16 cellular contexts compared by ENCODE assay signal in genomic region chr21:43619856-43620255, GRCh38. TPM values are rescaled to one million over a fixed set of nuclear protein-coding genes. Genes with fewer than 3 reads are reported as not detected.
DNase-seq lines count a peak whose midpoint lies in the region; TF ChIP-seq lines count a peak whose summit lies in the region.
"Had no signal": no experiment of that assay in that cellular context is flagged by ENCODE, and none has a peak within 500 bp of the region (broad histone marks: within the 10 kb centered on the region; RNA-seq: fewer than 3 reads in every experiment).

No MANE protein-coding gene starts in this region.

- no peaks in the 10 kb centered on the region for H3K27me3 ChIP-seq in endodermal cell (ENCODE audit: control insufficient read depth, insufficient read depth, low read length, poor library complexity, severe bottlenecking)
- no peaks in the 10 kb centered on the region for H3K27me3 ChIP-seq in neural progenitor cell
- H3K27me3 ChIP-seq: dorsolateral prefrontal cortex, right atrium auricular region had no signal

- H3F3A ChIP-seq in neural progenitor cell (ENCODE audit: low read depth), result no peaks in the 10 kb centered on the region

- peaks cover 13% of the 10 kb centered on the region for H3K9me3 ChIP-seq in endodermal cell (ENCODE audit: control insufficient read depth, low read length)
- H3K9me3 ChIP-seq in neural progenitor cell (ENCODE audit: low read depth), result no peaks in the 10 kb centered on the region

- no peak overlapping the region for H2AFZ ChIP-seq in neural progenitor cell (replicated peaks)

- TF ChIP-seq CTCF in endodermal cell (conservative IDR thresholded peaks at IDR 0.05) (peak; percentile 59), neural progenitor cell (IDR thresholded peaks at IDR 0.05) (peak; percentile 40)

- WGBS in endodermal cell (ENCODE audit: insufficient coverage in 1 of 2, insufficient read length in 1 of 2), 2 experiments, result 89 to 100% methylated on average over 1 to 4 of the region's 4 CpGs

- H3K4me3 ChIP-seq in endodermal cell (ENCODE audit: low read length), result no peak overlapping the region
- no peak overlapping the region for H3K4me3 ChIP-seq in neural progenitor cell
- H3K4me3 ChIP-seq: dorsolateral prefrontal cortex, right atrium auricular region had no signal

- no peaks in the 10 kb centered on the region for H4K20me1 ChIP-seq in neural progenitor cell (ENCODE audit: low read depth)

- H3K4me3 Mint-ChIP-seq in endodermal cell, result no peak overlapping the region
- H3K4me3 Mint-ChIP-seq in neural progenitor cell, result no peak overlapping the region
- H3K4me3 Mint-ChIP-seq: activated CD4-positive, alpha-beta memory T cell treated with anti-CD3 and anti-CD28 coated beads, Interleukin-2, amount 10 ng/mL, durations not matched to agents 7 days and 5 days; activated T-helper 17 cell treated with anti-CD3 and anti-CD28 coated beads, Interleukin-2, amount 50 U/mL, for 72 hours; CD8-positive, alpha-beta T cell; natural killer cell; stimulated activated naive B cell treated with anti-CD40 and anti-IgM and Interleukin-4, amounts not matched to agents 10 μg/mL and 1 μg/mL and 100 μg/mL, for 72 hours had no signal

- H3K4me1 Mint-ChIP-seq in endodermal cell (no peaks in the 10 kb centered on the region), neural progenitor cell (no peaks in the 10 kb centered on the region)
- H3K4me1 Mint-ChIP-seq: activated T-helper 17 cell treated with anti-CD3 and anti-CD28 coated beads, Interleukin-2, amount 50 U/mL, for 72 hours; natural killer cell had no signal

- H3K4me1 ChIP-seq in endodermal cell (ENCODE audit: control insufficient read depth, insufficient read depth, low read length) (no peaks in the 10 kb centered on the region), neural progenitor cell (no peaks in the 10 kb centered on the region)
- H3K4me1 ChIP-seq: right atrium auricular region had no signal

- H3K9ac ChIP-seq in endodermal cell (ENCODE audit: extremely low read depth, low read length, poor library complexity, severe bottlenecking) (no peak overlapping the region), neural progenitor cell (no peak overlapping the region)

- H3K27ac ChIP-seq in endodermal cell (ENCODE audit: low read depth, low read length) (no peak overlapping the region), neural progenitor cell (no peak overlapping the region)
- H3K27ac ChIP-seq: dorsolateral prefrontal cortex, right atrium auricular region had no signal

- H3K27ac Mint-ChIP-seq in endodermal cell (no peak overlapping the region), neural progenitor cell (no peak overlapping the region)
- H3K27ac Mint-ChIP-seq: activated CD4-positive, alpha-beta memory T cell treated with anti-CD3 and anti-CD28 coated beads, Interleukin-2, amount 10 ng/mL, durations not matched to agents 7 days and 5 days; activated T-helper 17 cell treated with anti-CD3 and anti-CD28 coated beads, Interleukin-2, amount 50 U/mL, for 72 hours; CD8-positive, alpha-beta T cell; natural killer cell; stimulated activated naive B cell treated with anti-CD40 and anti-IgM and Interleukin-4, amounts not matched to agents 10 μg/mL and 1 μg/mL and 100 μg/mL, for 72 hours had no signal

- no peak overlapping the region for H3K4me2 ChIP-seq in neural progenitor cell

- H3K79me2 ChIP-seq in neural progenitor cell (ENCODE audit: low read depth), result no peaks in the 10 kb centered on the region

- H3K27me3 Mint-ChIP-seq in endodermal cell (ENCODE audit: insufficient read depth) (peaks cover 3% of the 10 kb centered on the region), neural progenitor cell (ENCODE audit: insufficient read depth, low read depth) (peaks cover 2% of the 10 kb centered on the region)
- H3K27me3 Mint-ChIP-seq: stimulated activated naive B cell treated with anti-CD40 and anti-IgM and Interleukin-4, amounts not matched to agents 10 μg/mL and 1 μg/mL and 100 μg/mL, for 72 hours had no signal

- DNase-seq in ELR (ENCODE audit: low read depth) (peak; percentile 45), NCI-H69 (lab: John Stamatoyannopoulos, UW) (peak; percentile 34), endodermal cell (no peak), neural progenitor cell (ENCODE audit: low spot score) (peak; percentile 13), DMS79 (lab: John Stamatoyannopoulos, UW) (no peak), NCI-H1930 (lab: John Stamatoyannopoulos, UW) (no peak)
- DNase-seq in activated T-cell treated with anti-CD3 and anti-CD28 coated beads, Interleukin-2, amount 50 U/mL, for 48 hours, result no peak
- DNase-seq: activated CD4-positive, alpha-beta memory T cell treated with anti-CD3 and anti-CD28 coated beads, Interleukin-2, amount 10 ng/mL, durations not matched to agents 7 days and 5 days; CD8-positive, alpha-beta T cell; dorsolateral prefrontal cortex; kidney; natural killer cell; NCI-H446; stimulated activated naive B cell treated with anti-CD40 and anti-IgM and Interleukin-4, amounts not matched to agents 10 μg/mL and 1 μg/mL and 100 μg/mL, for 72 hours had no signal

- H3K36me3 Mint-ChIP-seq in endodermal cell (ENCODE audit: low read depth) (peaks cover 9% of the 10 kb centered on the region), neural progenitor cell (peaks cover 6% of the 10 kb centered on the region)

- H3K9me3 Mint-ChIP-seq in endodermal cell (peaks cover 19% of the 10 kb centered on the region), neural progenitor cell (peaks cover 10% of the 10 kb centered on the region)

- H3K36me3 ChIP-seq in endodermal cell (ENCODE audit: control insufficient read depth, insufficient read depth, low read length), result no peaks in the 10 kb centered on the region
- H3K36me3 ChIP-seq in neural progenitor cell, result no peaks in the 10 kb centered on the region
- H3K36me3 ChIP-seq: right atrium auricular region had no signal

RNA-seq across cellular contexts. Expression of gene HSF2BP, which starts 39.4 kb away (rescaled TPM):
- total RNA-seq in endodermal cell (1 to 10 TPM; 1.7 to 1.9 TPM), neural progenitor cell (ENCODE audit: low replicate concordance) (0.71 and 1.1 TPM in 2 replicates)
- 0.96 TPM for polyA plus RNA-seq in endodermal cell (2013, experiment 1 of 2)
- 0.87 TPM for polyA plus RNA-seq in endodermal cell (2013, experiment 2 of 2)

RNA-seq across cellular contexts. Expression of gene RRP1B, which starts 39.5 kb away (rescaled TPM):
- total RNA-seq in endodermal cell (10 to 100 TPM; 44.1 to 46.0 TPM), neural progenitor cell (ENCODE audit: low replicate concordance) (45.0 TPM in 2 replicates)
- 33.6 TPM for polyA plus RNA-seq in endodermal cell (2013, experiment 1 of 2)
- polyA plus RNA-seq in endodermal cell (2013, experiment 2 of 2), result 32.3 TPM

Comparison
In these comparisons a context has a peak if more than half of its experiments do, and no peak if none do; other contexts are left out.
1. DNase-seq: peak in ELR (single experiment), NCI-H69 (single experiment) and neural progenitor cell (single experiment); none in endodermal cell (single experiment), activated T-cell treated with anti-CD3 and anti-CD28 coated beads, Interleukin-2, amount 50 U/mL, for 48 hours (0 of 2), DMS79 (single experiment) and NCI-H1930 (0 of 2).